In the genomic region with DNA sequence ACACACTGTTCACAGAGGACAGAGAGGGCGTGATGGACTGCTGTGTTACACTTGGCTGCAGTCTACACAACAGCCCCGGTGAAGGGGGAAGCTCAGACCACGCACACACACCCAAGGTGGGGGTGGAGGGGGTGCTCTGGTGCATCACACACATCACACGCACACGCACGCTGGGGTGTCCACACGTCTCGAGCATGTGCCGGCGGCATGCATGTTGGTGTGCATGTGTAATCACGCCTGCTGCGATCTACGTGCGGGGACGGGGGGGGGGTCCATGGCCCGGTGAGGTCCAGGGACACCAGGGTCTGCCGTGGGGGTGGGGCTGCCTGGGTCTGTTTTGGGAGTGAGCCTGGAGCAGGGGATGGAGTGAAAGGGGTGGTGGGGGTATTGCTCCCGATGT, we compare ENCODE assay signal across 22 cellular contexts. TPM values are rescaled to one million over a fixed set of nuclear protein-coding genes. Genes with fewer than 3 reads are reported as not detected.
A peak's percentile ranks its signal among the peaks of the same experiment; 100 is the strongest.
DNase-seq lines count a peak whose midpoint lies in the region; ATAC-seq, FAIRE-seq and TF ChIP-seq lines count a peak whose summit lies in the region.
"Had no signal": no experiment of that assay in that cellular context is flagged by ENCODE, and none has a peak within 500 bp of the region (broad histone marks: within the 10 kb centered on the region; RNA-seq: fewer than 3 reads in every experiment).

No MANE protein-coding gene starts in this region.

- POLR2A ChIA-PET in activated CD8-positive, alpha-beta T cell treated with anti-CD3 and anti-CD28 coated beads, Interleukin-2, amount 10 ng/mL, durations not matched to agents 7 days and 5 days (lab: Charles Lee): no interaction called here
- POLR2A ChIA-PET in activated CD8-positive, alpha-beta T cell treated with anti-CD3 and anti-CD28 coated beads for 36 hours (lab: Charles Lee): no interaction called here
- POLR2A ChIA-PET in RWPE1 (lab: Yijun Ruan, JAX; ENCODE audit: low non-redundant PET): no interaction called here

- peaks cover 0 to 6% of the 10 kb centered on the region in 2 donors for H3K4me1 ChIP-seq in neuronal stem cell (ENCODE audit: control insufficient read depth in 2 of 2, insufficient read depth in 1 of 2, low read depth in 1 of 2, low read length in 2 of 2)

- peak overlapping the region; percentile 47 for H3K14ac ChIP-seq in neuronal stem cell (ENCODE audit: low read length)

- no peak overlapping the region for H2AFZ ChIP-seq in neuronal stem cell (ENCODE audit: low read length)

- no peak overlapping the region for H3K23ac ChIP-seq in neuronal stem cell (ENCODE audit: low read depth, low read length, poor library complexity)

- ATAC-seq in activated CD8-positive, alpha-beta T cell treated with anti-CD3 and anti-CD28 coated beads, Interleukin-2, amount 10 ng/mL, durations not matched to agents 7 days and 5 days: no peak
- ATAC-seq in activated CD8-positive, alpha-beta T cell treated with anti-CD3 and anti-CD28 coated beads for 36 hours: no peak

- H3K4me1 Mint-ChIP-seq in activated CD8-positive, alpha-beta T cell treated with anti-CD3 and anti-CD28 coated beads, Interleukin-2, amount 10 ng/mL, durations not matched to agents 7 days and 5 days (ENCODE audit: low read depth): peaks cover 38% of the 10 kb centered on the region
- peaks cover 13% of the 10 kb centered on the region for H3K4me1 Mint-ChIP-seq in activated CD8-positive, alpha-beta T cell treated with anti-CD3 and anti-CD28 coated beads for 36 hours (ENCODE audit: low read depth)
- peaks cover 17% of the 10 kb centered on the region for H3K4me1 Mint-ChIP-seq in activated naive CD4-positive, alpha-beta T cell treated with anti-CD3 and anti-CD28 coated beads, Interleukin-2, amount 10 ng/mL, durations not matched to agents 7 days and 5 days

- FAIRE-seq in GM12892 (lab: Jason Lieb, UNC): no peak
- FAIRE-seq: H54 had no signal

- H3K27me3 ChIP-seq in neuronal stem cell (ENCODE audit: control insufficient read depth in 3 of 3, insufficient read depth in 3 of 3, low read depth in 1 of 3, low read length in 3 of 3): peaks cover 0 to 10% (median 0%) of the 10 kb centered on the region in 3 experiments
- H3K27me3 ChIP-seq: BE2C had no signal

- no peak overlapping the region for H3K4me3 Mint-ChIP-seq in activated CD8-positive, alpha-beta T cell treated with anti-CD3 and anti-CD28 coated beads, Interleukin-2, amount 10 ng/mL, durations not matched to agents 7 days and 5 days
- no peak overlapping the region for H3K4me3 Mint-ChIP-seq in activated CD8-positive, alpha-beta T cell treated with anti-CD3 and anti-CD28 coated beads for 36 hours
- no peak overlapping the region for H3K4me3 Mint-ChIP-seq in activated naive CD4-positive, alpha-beta T cell treated with anti-CD3 and anti-CD28 coated beads, Interleukin-2, amount 10 ng/mL, durations not matched to agents 7 days and 5 days
- H3K4me3 Mint-ChIP-seq: CD14-positive monocyte; CD8-positive, alpha-beta memory T cell had no signal

- CTCF ChIA-PET in activated CD8-positive, alpha-beta T cell treated with anti-CD3 and anti-CD28 coated beads, Interleukin-2, amount 10 ng/mL, durations not matched to agents 7 days and 5 days (lab: Charles Lee): no interaction called here
- CTCF ChIA-PET in activated CD8-positive, alpha-beta T cell treated with anti-CD3 and anti-CD28 coated beads for 36 hours (lab: Charles Lee): no interaction called here
- CTCF ChIA-PET in RWPE1 (lab: Yijun Ruan, JAX): no interaction called here
- CTCF ChIA-PET in activated naive CD4-positive, alpha-beta T cell treated with anti-CD3 and anti-CD28 coated beads, Interleukin-2, amount 10 ng/mL, durations not matched to agents 7 days and 5 days (lab: Charles Lee): no interaction called here

- H2BK12ac ChIP-seq in neuronal stem cell (ENCODE audit: low read length): no peak overlapping the region

- peak overlapping the region; percentile 24 for H2BK5ac ChIP-seq in neuronal stem cell (ENCODE audit: low read length)

- H3K36me3 Mint-ChIP-seq in activated CD8-positive, alpha-beta T cell treated with anti-CD3 and anti-CD28 coated beads, Interleukin-2, amount 10 ng/mL, durations not matched to agents 7 days and 5 days (ENCODE audit: low read depth): no peaks in the 10 kb centered on the region
- H3K36me3 Mint-ChIP-seq in activated CD8-positive, alpha-beta T cell treated with anti-CD3 and anti-CD28 coated beads for 36 hours (ENCODE audit: low read depth): no peaks in the 10 kb centered on the region
- H3K36me3 Mint-ChIP-seq in activated naive CD4-positive, alpha-beta T cell treated with anti-CD3 and anti-CD28 coated beads, Interleukin-2, amount 10 ng/mL, durations not matched to agents 7 days and 5 days: no peaks in the 10 kb centered on the region
- H3K36me3 Mint-ChIP-seq: CD14-positive monocyte; CD8-positive, alpha-beta memory T cell had no signal

- H4K91ac ChIP-seq in neuronal stem cell (ENCODE audit: low read depth, low read length, poor library complexity): no peak overlapping the region

- H3K4ac ChIP-seq in neuronal stem cell (ENCODE audit: low read length): no peak overlapping the region

- WGBS in neuronal stem cell (ENCODE audit: extremely low coverage in 2 of 2, insufficient read length in 2 of 2, insufficient replicate concordance in 1 of 2), 2 donors: no CpG with 5 or more reads among the region's 18 CpGs

- no peak overlapping the region for H2BK15ac ChIP-seq in neuronal stem cell (ENCODE audit: low read length)

- H3K36me3 ChIP-seq in neuronal stem cell (replicated peaks in 1 of 2; ENCODE audit: control insufficient read depth in 2 of 2, insufficient read depth in 2 of 2, low read length in 2 of 2): peaks cover 0 to 6% of the 10 kb centered on the region in 2 donors
- H3K36me3 ChIP-seq: BE2C had no signal

- TF ChIP-seq CTCF in activated CD8-positive, alpha-beta T cell treated with anti-CD3 and anti-CD28 coated beads for 36 hours (IDR thresholded peaks at IDR 0.05): no peak
- no peak for TF ChIP-seq CTCF in RWPE1 (conservative IDR thresholded peaks at IDR 0.05; ENCODE audit: low read depth)

- no peaks in the 10 kb centered on the region for H3K27me3 Mint-ChIP-seq in activated CD8-positive, alpha-beta T cell treated with anti-CD3 and anti-CD28 coated beads, Interleukin-2, amount 10 ng/mL, durations not matched to agents 7 days and 5 days (ENCODE audit: low read depth)
- H3K27me3 Mint-ChIP-seq in activated CD8-positive, alpha-beta T cell treated with anti-CD3 and anti-CD28 coated beads for 36 hours: no peaks in the 10 kb centered on the region
- peaks cover 14% of the 10 kb centered on the region for H3K27me3 Mint-ChIP-seq in activated naive CD4-positive, alpha-beta T cell treated with anti-CD3 and anti-CD28 coated beads, Interleukin-2, amount 10 ng/mL, durations not matched to agents 7 days and 5 days
- H3K27me3 Mint-ChIP-seq: CD8-positive, alpha-beta memory T cell had no signal

- H3K9me3 ChIP-seq in neuronal stem cell (replicated peaks in 1 of 2; ENCODE audit: control insufficient read depth in 2 of 2, insufficient read depth in 1 of 2, low read depth in 1 of 2, low read length in 2 of 2): no peaks in the 10 kb centered on the region
- H3K9me3 ChIP-seq: BE2C had no signal

- H2BK120ac ChIP-seq in neuronal stem cell (ENCODE audit: low read depth, low read length): no peak overlapping the region

- peak overlapping the region; percentile 28; the same call in 1 of the 2 replicates for H3K27ac ChIP-seq in RWPE1
- no peak overlapping the region for H3K27ac ChIP-seq in neuronal stem cell (replicated peaks; ENCODE audit: low read length)
- H3K27ac ChIP-seq: KMS-11 had no signal

- no peak overlapping the region for H4K8ac ChIP-seq in neuronal stem cell (ENCODE audit: low read depth, low read length)

- no peak for TF ChIP-seq POLR2A in GM12892 (IDR thresholded peaks at IDR 0.05; ENCODE audit: low read depth, low read length)

- H3K4me2 ChIP-seq in neuronal stem cell (ENCODE audit: insufficient read depth, low read length, poor library complexity, severe bottlenecking): no peak overlapping the region
- H3K4me2 ChIP-seq: KMS-11 had no signal

- H3K18ac ChIP-seq in neuronal stem cell (ENCODE audit: low read length): no peak overlapping the region

- H3K9ac ChIP-seq in neuronal stem cell (ENCODE audit: low read depth, low read length, poor library complexity): peak overlapping the region; percentile 60
- H3K9ac ChIP-seq: KMS-11 had no signal

- no peaks in the 10 kb centered on the region for H3K79me1 ChIP-seq in neuronal stem cell (ENCODE audit: low read depth, low read length)

- intact Hi-C loops in activated CD8-positive, alpha-beta T cell treated with anti-CD3 and anti-CD28 coated beads for 36 hours (cut with micrococcal nuclease): no loop called here

- H3K27ac Mint-ChIP-seq in activated CD8-positive, alpha-beta T cell treated with anti-CD3 and anti-CD28 coated beads, Interleukin-2, amount 10 ng/mL, durations not matched to agents 7 days and 5 days: peak overlapping the region; percentile 17
- H3K27ac Mint-ChIP-seq in activated CD8-positive, alpha-beta T cell treated with anti-CD3 and anti-CD28 coated beads for 36 hours: no peak overlapping the region
- no peak overlapping the region for H3K27ac Mint-ChIP-seq in activated naive CD4-positive, alpha-beta T cell treated with anti-CD3 and anti-CD28 coated beads, Interleukin-2, amount 10 ng/mL, durations not matched to agents 7 days and 5 days
- H3K27ac Mint-ChIP-seq: CD8-positive, alpha-beta memory T cell had no signal

- H3K9me3 Mint-ChIP-seq in activated CD8-positive, alpha-beta T cell treated with anti-CD3 and anti-CD28 coated beads, Interleukin-2, amount 10 ng/mL, durations not matched to agents 7 days and 5 days (ENCODE audit: insufficient read depth): no peaks in the 10 kb centered on the region
- H3K9me3 Mint-ChIP-seq in activated CD8-positive, alpha-beta T cell treated with anti-CD3 and anti-CD28 coated beads for 36 hours: no peaks in the 10 kb centered on the region
- H3K9me3 Mint-ChIP-seq in activated naive CD4-positive, alpha-beta T cell treated with anti-CD3 and anti-CD28 coated beads, Interleukin-2, amount 10 ng/mL, durations not matched to agents 7 days and 5 days: no peaks in the 10 kb centered on the region
- H3K9me3 Mint-ChIP-seq: CD14-positive monocyte; CD8-positive, alpha-beta memory T cell had no signal

- no peak for DNase-seq in activated CD8-positive, alpha-beta T cell treated with anti-CD3 and anti-CD28 coated beads, Interleukin-2, amount 10 ng/mL, durations not matched to agents 7 days and 5 days
- no peak for DNase-seq in activated CD8-positive, alpha-beta T cell treated with anti-CD3 and anti-CD28 coated beads for 36 hours
- DNase-seq in RWPE1 (ENCODE audit: low spot score) (no peak), neuronal stem cell (ENCODE audit: low spot score) (no peak), GM12892 (ENCODE audit: insufficient read length) (no peak)
- no peak for DNase-seq in activated naive CD4-positive, alpha-beta T cell treated with Interleukin-2 at 50 U/mL for 16 hours
- no peak for DNase-seq in activated naive CD4-positive, alpha-beta T cell treated with anti-CD3 and anti-CD28 coated beads, Interleukin-2, amount 10 ng/mL, durations not matched to agents 7 days and 5 days
- DNase-seq: 8988T; ACHN; BE2C; CD8-positive, alpha-beta memory T cell; DMS 273 treated with DMSO at 0.1 percent for 48 hours; DMS79 treated with DMSO at 0.1 percent for 48 hours; NCI-H1417; NCI-H1694; NCI-H2029 treated with DMSO at 0.1 percent for 48 hours; NCI-H526 treated with DMSO at 0.1 percent for 48 hours; RPMI8226; SHP77 had no signal

- H2AK5ac ChIP-seq in neuronal stem cell (ENCODE audit: low read depth, low read length): no peak overlapping the region

- H3K4me3 ChIP-seq in neuronal stem cell (ENCODE audit: low read length in 2 of 2): no peak overlapping the region

RNA-seq across cellular contexts. Expression of a gene that starts 7.4 kb away (rescaled TPM):
- total RNA-seq in activated CD8-positive, alpha-beta T cell treated with anti-CD3 and anti-CD28 coated beads, Interleukin-2, amount 10 ng/mL, durations not matched to agents 7 days and 5 days: 1 to 10 TPM; 6.3 to 7.8 TPM
- 1 to 10 TPM in 1 of 2 experiments, under 1 TPM in 1; 0.45 to 1.3 TPM for total RNA-seq in activated CD8-positive, alpha-beta T cell treated with anti-CD3 and anti-CD28 coated beads for 36 hours
- polyA plus RNA-seq in neuronal stem cell (2013, experiment 1 of 2): 0.73 TPM
- 0.64 TPM for polyA plus RNA-seq in neuronal stem cell (2013, experiment 2 of 2)
- polyA plus RNA-seq in GM12892 (2012; ENCODE audit: missing spikeins): 0.74 TPM
- polyA plus RNA-seq: CD8-positive, alpha-beta memory T cell had no signal

RNA-seq across cellular contexts. Expression of a gene that starts 18.1 kb away (rescaled TPM):
- total RNA-seq in activated CD8-positive, alpha-beta T cell treated with anti-CD3 and anti-CD28 coated beads, Interleukin-2, amount 10 ng/mL, durations not matched to agents 7 days and 5 days: 1 to 10 TPM; 1.7 to 2.2 TPM
- total RNA-seq in activated CD8-positive, alpha-beta T cell treated with anti-CD3 and anti-CD28 coated beads for 36 hours: 1 to 10 TPM; 1.1 to 1.8 TPM
- polyA plus RNA-seq in neuronal stem cell (2013, experiment 1 of 2): 11.9 TPM
- 10.7 TPM for polyA plus RNA-seq in neuronal stem cell (2013, experiment 2 of 2)
- 2.3 TPM for polyA plus RNA-seq in GM12892 (2012; ENCODE audit: missing spikeins)
- polyA plus RNA-seq: CD14-positive monocyte had no signal

RNA-seq across cellular contexts. Expression of a gene that starts 34.8 kb away (rescaled TPM):
- total RNA-seq in activated CD8-positive, alpha-beta T cell treated with anti-CD3 and anti-CD28 coated beads, Interleukin-2, amount 10 ng/mL, durations not matched to agents 7 days and 5 days: 10 to 100 TPM; 25.6 to 28.4 TPM
- 10 to 100 TPM; 18.0 to 19.2 TPM for total RNA-seq in activated CD8-positive, alpha-beta T cell treated with anti-CD3 and anti-CD28 coated beads for 36 hours
- 16.0 TPM for polyA plus RNA-seq in neuronal stem cell (2013, experiment 1 of 2)
- 15.3 TPM for polyA plus RNA-seq in neuronal stem cell (2013, experiment 2 of 2)
- polyA plus RNA-seq in GM12892 (2012; ENCODE audit: missing spikeins): 4.7 TPM

RNA-seq across cellular contexts. Expression of a gene that starts 41.0 kb away (rescaled TPM):
- total RNA-seq in activated CD8-positive, alpha-beta T cell treated with anti-CD3 and anti-CD28 coated beads, Interleukin-2, amount 10 ng/mL, durations not matched to agents 7 days and 5 days: 10 to 100 TPM; 46.4 to 53.5 TPM
- 10 to 100 TPM; 25.2 to 27.7 TPM for total RNA-seq in activated CD8-positive, alpha-beta T cell treated with anti-CD3 and anti-CD28 coated beads for 36 hours
- polyA plus RNA-seq in neuronal stem cell (2013, experiment 1 of 2): 28.2 TPM
- polyA plus RNA-seq in neuronal stem cell (2013, experiment 2 of 2): 26.9 TPM
- polyA plus RNA-seq in GM12892 (2012; ENCODE audit: missing spikeins): 31.2 TPM

RNA-seq across cellular contexts. Expression of a gene that starts 43.5 kb away (rescaled TPM):
- 10 to 100 TPM; 21.4 to 23.1 TPM for total RNA-seq in activated CD8-positive, alpha-beta T cell treated with anti-CD3 and anti-CD28 coated beads, Interleukin-2, amount 10 ng/mL, durations not matched to agents 7 days and 5 days
- total RNA-seq in activated CD8-positive, alpha-beta T cell treated with anti-CD3 and anti-CD28 coated beads for 36 hours: 10 to 100 TPM in 1 of 2 experiments, 1 to 10 TPM in 1; 7.6 to 10.9 TPM
- polyA plus RNA-seq in neuronal stem cell (2013, experiment 1 of 2): 16.7 TPM
- polyA plus RNA-seq in neuronal stem cell (2013, experiment 2 of 2): 16.5 TPM
- 13.5 TPM for polyA plus RNA-seq in GM12892 (2012; ENCODE audit: missing spikeins)
